Comparison of ENCODE assay signal across 16 cellular contexts in the genomic region with DNA sequence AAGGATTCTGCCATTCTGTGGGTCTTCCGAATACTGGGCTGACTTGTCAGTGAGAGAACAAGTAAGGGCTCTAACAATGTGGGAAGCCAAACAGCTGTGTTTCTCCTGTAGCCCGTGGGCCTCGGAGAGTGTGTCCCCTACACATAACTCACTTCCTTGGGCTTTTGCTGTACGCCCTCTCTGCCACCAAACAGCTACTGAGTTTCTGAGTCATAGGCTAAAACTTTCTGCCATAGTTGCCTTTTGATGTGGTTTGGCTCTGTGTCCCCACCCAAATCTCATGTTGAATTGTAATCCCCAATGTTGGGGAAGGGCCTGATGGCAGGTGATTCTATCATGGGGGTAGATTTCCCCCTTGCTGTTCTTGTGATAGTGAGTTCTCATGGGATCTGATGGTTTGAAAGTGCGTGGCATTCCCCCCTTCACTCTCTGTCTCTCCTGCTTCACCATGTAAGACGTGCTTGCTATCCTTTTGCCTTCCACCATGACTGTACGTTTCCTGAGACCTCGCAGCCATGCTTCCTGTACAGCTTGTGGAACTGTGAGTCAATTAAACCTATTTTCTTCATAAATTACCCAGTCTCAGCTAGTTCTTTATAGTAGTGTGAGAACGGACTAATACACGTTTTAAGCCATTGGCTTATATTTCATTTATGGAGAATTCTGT.
DNase-seq lines count a peak whose midpoint lies in the region; ATAC-seq and TF ChIP-seq lines count a peak whose summit lies in the region.
"Had no signal": no experiment of that assay in that cellular context is flagged by ENCODE, and none has a peak within 500 bp of the region (broad histone marks: within the 10 kb centered on the region; RNA-seq: fewer than 3 reads in every experiment).

No MANE protein-coding gene starts in this region.

- POLR2A ChIA-PET in CD4-positive, alpha-beta memory T cell (lab: Charles Lee; ENCODE audit: partially characterized antibody), result interaction anchor here (2.7 kb wide), 1 partner anchor 28 kb away, joined by 7 read pairs; no protein-coding TSS in a partner anchor

- no peaks in the 10 kb centered on the region for H3K36me3 Mint-ChIP-seq in CD4-positive, alpha-beta memory T cell
- H3K36me3 Mint-ChIP-seq in activated naive CD4-positive, alpha-beta T cell treated with anti-CD3 and anti-CD28 coated beads, Interleukin-2, amount 10 ng/mL, durations not matched to agents 7 days and 5 days, result no peaks in the 10 kb centered on the region
- no peaks in the 10 kb centered on the region for H3K36me3 Mint-ChIP-seq in natural killer cell
- H3K36me3 Mint-ChIP-seq: activated naive CD4-positive, alpha-beta T cell treated with anti-CD3 and anti-CD28 coated beads, Interleukin-2, amount 50 U/mL, for 24 hours had no signal

- no peaks in the 10 kb centered on the region for H3K9me3 ChIP-seq in CD4-positive, alpha-beta memory T cell (ENCODE audit: control insufficient read depth in 1 of 2, low read length in 2 of 2)
- H3K9me3 ChIP-seq: BLaER1, testis had no signal

- H3K27me3 Mint-ChIP-seq in CD4-positive, alpha-beta memory T cell, result peaks cover 0 to 4% of the 10 kb centered on the region in 2 donors
- peaks cover 4% of the 10 kb centered on the region for H3K27me3 Mint-ChIP-seq in activated naive CD4-positive, alpha-beta T cell treated with anti-CD3 and anti-CD28 coated beads, Interleukin-2, amount 10 ng/mL, durations not matched to agents 7 days and 5 days
- H3K27me3 Mint-ChIP-seq in natural killer cell (ENCODE audit: low read depth in 2 of 2), result peaks cover 4 to 6% of the 10 kb centered on the region in 2 donors
- H3K27me3 Mint-ChIP-seq: activated naive CD4-positive, alpha-beta T cell treated with anti-CD3 and anti-CD28 coated beads, Interleukin-2, amount 50 U/mL, for 24 hours had no signal

- no peak overlapping the region for H3K27ac ChIP-seq in CD4-positive, alpha-beta memory T cell (ENCODE audit: low read depth, low read length)
- H3K27ac ChIP-seq: BLaER1, dorsolateral prefrontal cortex, left lung, testis had no signal

- intact Hi-C loops in CD4-positive, alpha-beta memory T cell (cut with micrococcal nuclease), result no loop called here
- intact Hi-C loops in natural killer cell (cut with micrococcal nuclease), result no loop called here

- peak in 2 of 3 donors; percentile 45 to 65 for ATAC-seq in natural killer cell
- ATAC-seq in GM19395 (IDR thresholded peaks at IDR 0.05; ENCODE audit: unreplicated experiment), result no peak
- ATAC-seq: left lung, sciatic nerve had no signal

- peaks cover 6 to 10% (median 7%) of the 10 kb centered on the region in 4 donors for H3K4me1 Mint-ChIP-seq in CD4-positive, alpha-beta memory T cell
- H3K4me1 Mint-ChIP-seq in activated naive CD4-positive, alpha-beta T cell treated with anti-CD3 and anti-CD28 coated beads, Interleukin-2, amount 10 ng/mL, durations not matched to agents 7 days and 5 days, result peaks cover 13% of the 10 kb centered on the region
- peaks cover 13 to 18% of the 10 kb centered on the region in 2 donors for H3K4me1 Mint-ChIP-seq in natural killer cell

- no peak overlapping the region for H3K4me3 ChIP-seq in CD4-positive, alpha-beta memory T cell (ENCODE audit: low read length in 2 of 2)
- H3K4me3 ChIP-seq: BLaER1, dorsolateral prefrontal cortex, left lung, testis had no signal

- H3K9me3 Mint-ChIP-seq in CD4-positive, alpha-beta memory T cell, result peaks cover 0 to 5% (median 0%) of the 10 kb centered on the region in 8 donors
- H3K9me3 Mint-ChIP-seq in activated naive CD4-positive, alpha-beta T cell treated with anti-CD3 and anti-CD28 coated beads, Interleukin-2, amount 10 ng/mL, durations not matched to agents 7 days and 5 days, result peaks cover 12% of the 10 kb centered on the region
- H3K9me3 Mint-ChIP-seq in natural killer cell, result no peaks in the 10 kb centered on the region
- H3K9me3 Mint-ChIP-seq: activated naive CD4-positive, alpha-beta T cell treated with anti-CD3 and anti-CD28 coated beads, Interleukin-2, amount 50 U/mL, for 24 hours had no signal

- peak overlapping the region in 1 of 8 donors; percentile 46 for H3K4me3 Mint-ChIP-seq in CD4-positive, alpha-beta memory T cell
- no peak overlapping the region for H3K4me3 Mint-ChIP-seq in activated naive CD4-positive, alpha-beta T cell treated with anti-CD3 and anti-CD28 coated beads, Interleukin-2, amount 10 ng/mL, durations not matched to agents 7 days and 5 days
- no peak overlapping the region for H3K4me3 Mint-ChIP-seq in natural killer cell
- H3K4me3 Mint-ChIP-seq: activated naive CD4-positive, alpha-beta T cell treated with anti-CD3 and anti-CD28 coated beads, Interleukin-2, amount 50 U/mL, for 24 hours had no signal

- H3K4me1 ChIP-seq in CD4-positive, alpha-beta memory T cell (ENCODE audit: insufficient read depth, low read length), result no peaks in the 10 kb centered on the region
- H3K4me1 ChIP-seq: BLaER1, testis had no signal

- peak overlapping the region in 5 of 7 donors; percentile 11 to 79 (median 36) for H3K27ac Mint-ChIP-seq in CD4-positive, alpha-beta memory T cell
- H3K27ac Mint-ChIP-seq in activated naive CD4-positive, alpha-beta T cell treated with anti-CD3 and anti-CD28 coated beads, Interleukin-2, amount 10 ng/mL, durations not matched to agents 7 days and 5 days, result no peak overlapping the region
- H3K27ac Mint-ChIP-seq in natural killer cell, result no peak overlapping the region
- H3K27ac Mint-ChIP-seq: activated naive CD4-positive, alpha-beta T cell treated with anti-CD3 and anti-CD28 coated beads, Interleukin-2, amount 50 U/mL, for 24 hours had no signal

- no peaks in the 10 kb centered on the region for H3K36me3 ChIP-seq in CD4-positive, alpha-beta memory T cell (ENCODE audit: insufficient read depth, low read length)
- H3K36me3 ChIP-seq: BLaER1, left lung had no signal

- CTCF ChIA-PET in CD4-positive, alpha-beta memory T cell (lab: Charles Lee; ENCODE audit: partially characterized antibody), result interaction anchor here (1.1 kb wide), 1 partner anchor 9 kb away, joined by 3 read pairs; no protein-coding TSS in a partner anchor
- CTCF ChIA-PET in activated naive CD4-positive, alpha-beta T cell treated with anti-CD3 and anti-CD28 coated beads, Interleukin-2, amount 10 ng/mL, durations not matched to agents 7 days and 5 days (lab: Charles Lee), result no interaction called here

- no peaks in the 10 kb centered on the region for H3K27me3 ChIP-seq in CD4-positive, alpha-beta memory T cell (ENCODE audit: insufficient read depth, low read length)
- H3K27me3 ChIP-seq: BLaER1, left lung, testis had no signal

- no peak for DNase-seq in CD4-positive, alpha-beta memory T cell
- DNase-seq in ELR (ENCODE audit: low read depth) (peak; percentile 19), natural killer cell (no peak), SKM-1 treated with dmso at 0.1 percent for 144 hours (lab: John Stamatoyannopoulos, UW; ENCODE audit: unreplicated experiment) (no peak), AG08395 (ENCODE audit: low spot score) (no peak)
- peak; percentile 29 for DNase-seq in activated naive CD4-positive, alpha-beta T cell treated with anti-CD3 and anti-CD28 coated beads, Interleukin-2, amount 10 ng/mL, durations not matched to agents 7 days and 5 days
- DNase-seq: DMS 273 treated with DMSO at 0.1 percent for 48 hours, dorsolateral prefrontal cortex, left lung, NCI-H1436, NCI-H2227 treated with DMSO at 0.1 percent for 48 hours, testis had no signal

- no peak for TF ChIP-seq CTCF in natural killer cell (IDR thresholded peaks at IDR 0.05)

Comparison
In these comparisons a context has a peak if more than half of its experiments do, and no peak if none do; other contexts are left out.
1. DNase-seq: peak in ELR (single experiment) and activated naive CD4-positive, alpha-beta T cell treated with anti-CD3 and anti-CD28 coated beads, Interleukin-2, amount 10 ng/mL, durations not matched to agents 7 days and 5 days (single experiment); none in CD4-positive, alpha-beta memory T cell (0 of 5), natural killer cell (single experiment), SKM-1 treated with dmso at 0.1 percent for 144 hours (single experiment) and AG08395 (single experiment).
2. H3K27ac Mint-ChIP-seq: peak in CD4-positive, alpha-beta memory T cell (5 of 7); none in activated naive CD4-positive, alpha-beta T cell treated with anti-CD3 and anti-CD28 coated beads, Interleukin-2, amount 10 ng/mL, durations not matched to agents 7 days and 5 days (single experiment) and natural killer cell (0 of 2).